In the genomic region with DNA sequence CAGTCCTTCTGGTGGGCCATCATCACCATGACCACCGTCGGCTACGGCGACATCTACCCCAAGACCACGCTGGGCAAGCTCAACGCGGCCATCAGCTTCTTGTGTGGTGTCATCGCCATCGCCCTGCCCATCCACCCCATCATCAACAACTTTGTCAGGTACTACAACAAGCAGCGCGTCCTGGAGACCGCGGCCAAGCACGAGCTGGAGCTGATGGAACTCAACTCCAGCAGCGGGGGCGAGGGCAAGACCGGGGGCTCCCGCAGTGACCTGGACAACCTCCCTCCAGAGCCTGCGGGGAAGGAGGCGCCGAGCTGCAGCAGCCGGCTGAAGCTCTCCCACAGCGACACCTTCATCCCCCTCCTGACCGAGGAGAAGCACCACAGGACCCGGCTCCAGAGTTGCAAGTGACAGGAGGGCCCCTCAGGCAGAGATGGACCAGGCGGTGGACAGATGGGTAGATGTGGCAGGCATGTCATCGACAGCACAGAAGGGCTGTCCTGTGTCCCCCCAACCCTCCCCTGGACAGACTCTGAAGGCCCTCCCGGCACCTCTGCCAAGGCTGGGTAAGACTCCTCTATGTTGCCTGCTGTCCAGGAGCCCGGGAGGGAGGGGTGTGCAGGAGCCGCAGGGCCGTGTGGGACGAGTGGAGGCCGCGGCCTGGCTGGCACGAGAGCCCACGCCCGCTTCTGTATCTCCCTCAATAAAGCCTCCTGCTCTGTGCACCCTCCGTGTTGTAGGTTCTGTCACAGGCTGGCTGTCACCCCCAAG, we compare ENCODE assay signal across 24 cellular contexts. TPM values are rescaled to one million over a fixed set of nuclear protein-coding genes. Genes with fewer than 3 reads are reported as not detected.
DNase-seq lines count a peak whose midpoint lies in the region; ATAC-seq and TF ChIP-seq lines count a peak whose summit lies in the region.
"Had no signal": no experiment of that assay in that cellular context is flagged by ENCODE, and none has a peak within 500 bp of the region (broad histone marks: within the 10 kb centered on the region; RNA-seq: fewer than 3 reads in every experiment).

No MANE protein-coding gene starts in this region.

- peaks cover 50% of the 10 kb centered on the region for H3K27me3 ChIP-seq in BLaER1
- H3K27me3 ChIP-seq in MG63: no peaks in the 10 kb centered on the region
- H3K27me3 ChIP-seq: vagina had no signal

- H3K9me3 Mint-ChIP-seq in osteocyte (ENCODE audit: unreplicated experiment): no peaks in the 10 kb centered on the region
- H3K9me3 Mint-ChIP-seq: activated T-helper 17 cell treated with anti-CD3 and anti-CD28 coated beads, Interleukin-2, amount 50 U/mL, for 72 hours; CD8-positive, alpha-beta memory T cell; central memory CD8-positive, alpha-beta T cell; immature natural killer cell; T-helper 2 cell treated with Interferon-gamma antibody and Interleukin-4, amounts not matched to agents 5 μg/mL and 100 μg/mL, for 36 hours had no signal

- no peak overlapping the region for H3K27ac ChIP-seq in BLaER1
- H3K27ac ChIP-seq: GM23248, heart right ventricle, HL-60, neutrophil, vagina had no signal

- TF ChIP-seq CTCF in osteocyte (IDR thresholded peaks at IDR 0.05): no peak

- H3K4me1 ChIP-seq in BLaER1: peaks cover 21% of the 10 kb centered on the region

- ATAC-seq in esophagus mucosa (peak; percentile 12), HG02884 (IDR thresholded peaks at IDR 0.05; ENCODE audit: unreplicated experiment) (no peak), GM19452 (IDR thresholded peaks at IDR 0.05; ENCODE audit: unreplicated experiment) (no peak), GM21423 (IDR thresholded peaks at IDR 0.05; ENCODE audit: unreplicated experiment) (no peak)
- ATAC-seq: activated CD8-positive, alpha-beta memory T cell treated with anti-CD3 and anti-CD28 coated beads, Interleukin-2, amount 10 ng/mL, durations not matched to agents 7 days and 5 days; activated T-helper 17 cell treated with anti-CD3 and anti-CD28 coated beads, Interleukin-2, amount 50 U/mL, for 72 hours had no signal

- H4K20me1 ChIP-seq in BLaER1: peaks cover 34% of the 10 kb centered on the region; the same call in 1 of the 2 replicates

- peaks cover 31% of the 10 kb centered on the region for H3K27me3 Mint-ChIP-seq in osteocyte (ENCODE audit: unreplicated experiment)

- no peak overlapping the region for H3K9ac ChIP-seq in BLaER1
- H3K9ac ChIP-seq: GM23248 had no signal

- peaks cover 3% of the 10 kb centered on the region for H3K4me1 Mint-ChIP-seq in osteocyte (ENCODE audit: unreplicated experiment)
- H3K4me1 Mint-ChIP-seq: central memory CD8-positive, alpha-beta T cell; immature natural killer cell had no signal

- H3K9me3 ChIP-seq in BLaER1 (no peaks in the 10 kb centered on the region), MG63 (no peaks in the 10 kb centered on the region)
- H3K9me3 ChIP-seq: heart right ventricle, neutrophil, vagina had no signal

- H3K4me3 Mint-ChIP-seq in osteocyte (ENCODE audit: unreplicated experiment): peak overlapping the region; percentile 47
- H3K4me3 Mint-ChIP-seq: activated CD8-positive, alpha-beta memory T cell treated with anti-CD3 and anti-CD28 coated beads, Interleukin-2, amount 10 ng/mL, durations not matched to agents 7 days and 5 days; activated T-helper 17 cell treated with anti-CD3 and anti-CD28 coated beads, Interleukin-2, amount 50 U/mL, for 72 hours; central memory CD8-positive, alpha-beta T cell; T-helper 2 cell treated with Interferon-gamma antibody and Interleukin-4, amounts not matched to agents 5 μg/mL and 100 μg/mL, for 36 hours had no signal

- H3K4me2 ChIP-seq in BLaER1: peak overlapping the region; percentile 8; the same call in 1 of the 2 replicates

- H3K27ac Mint-ChIP-seq in osteocyte (ENCODE audit: unreplicated experiment): no peak overlapping the region
- H3K27ac Mint-ChIP-seq: activated CD8-positive, alpha-beta memory T cell treated with anti-CD3 and anti-CD28 coated beads, Interleukin-2, amount 10 ng/mL, durations not matched to agents 7 days and 5 days; activated T-helper 17 cell treated with anti-CD3 and anti-CD28 coated beads, Interleukin-2, amount 50 U/mL, for 72 hours; CD8-positive, alpha-beta memory T cell; immature natural killer cell; T-helper 2 cell treated with Interferon-gamma antibody and Interleukin-4, amounts not matched to agents 5 μg/mL and 100 μg/mL, for 36 hours had no signal

- H3K4me3 ChIP-seq in BLaER1 (no peak overlapping the region), MG63 (peak overlapping the region; percentile 14)
- H3K4me3 ChIP-seq: GM23248, heart right ventricle, vagina had no signal

- H3K36me3 ChIP-seq in BLaER1: no peaks in the 10 kb centered on the region
- no peaks in the 10 kb centered on the region for H3K36me3 ChIP-seq in MG63
- H3K36me3 ChIP-seq: heart right ventricle, neutrophil, vagina had no signal

- DNase-seq in MG63: no peak
- DNase-seq in osteocyte (ENCODE audit: extremely low spot score, unreplicated experiment): peak; percentile 83
- DNase-seq in NCI-H1417 (lab: John Stamatoyannopoulos, UW): no peak
- DNase-seq: activated CD8-positive, alpha-beta memory T cell treated with anti-CD3 and anti-CD28 coated beads, Interleukin-2, amount 10 ng/mL, durations not matched to agents 7 days and 5 days; CD8-positive, alpha-beta memory T cell; DMS79 treated with DMSO at 0.1 percent for 48 hours; effector memory CD4-positive, alpha-beta T cell; heart right ventricle; immature natural killer cell; KBM-7; NCI-H2029; right cardiac atrium had no signal

- H3K36me3 Mint-ChIP-seq in osteocyte (ENCODE audit: unreplicated experiment): no peaks in the 10 kb centered on the region
- H3K36me3 Mint-ChIP-seq: activated CD8-positive, alpha-beta memory T cell treated with anti-CD3 and anti-CD28 coated beads, Interleukin-2, amount 10 ng/mL, durations not matched to agents 7 days and 5 days; CD8-positive, alpha-beta memory T cell; immature natural killer cell had no signal

RNA-seq across cellular contexts. Expression of gene KCNF1, which starts 2.0 kb away (rescaled TPM):
- 1.3 and 6.8 TPM in 2 replicates for total RNA-seq in MG63 (2014; rRNA removed; shearing (Covaris generic); ENCODE audit: low replicate concordance)
- total RNA-seq in esophagus mucosa (not detected), osteocyte (not detected in 2 replicates)
- total RNA-seq: activated CD8-positive, alpha-beta memory T cell treated with anti-CD3 and anti-CD28 coated beads, Interleukin-2, amount 10 ng/mL, durations not matched to agents 7 days and 5 days; activated T-helper 17 cell treated with anti-CD3 and anti-CD28 coated beads, Interleukin-2, amount 50 U/mL, for 72 hours; CD8-positive, alpha-beta memory T cell; vagina had no signal
